Comparison of ENCODE assay signal across 7 cellular contexts in genomic region chr9:122347348-122348287, GRCh38. TPM values are rescaled to one million over a fixed set of nuclear protein-coding genes. Genes with fewer than 3 reads are reported as not detected.
DNase-seq lines count a peak whose midpoint lies in the region; FAIRE-seq and TF ChIP-seq lines count a peak whose summit lies in the region.

No MANE protein-coding gene starts in this region.

- TF ChIP-seq CTCF in endothelial cell of umbilical vein (IDR thresholded peaks at IDR 0.05; ENCODE audit: extremely low read depth in 1 of 2, insufficient read depth in 1 of 2, low read depth in 1 of 2, low read length in 2 of 2) (peak in 1 of 2 donors; percentile 7), nephron (IDR thresholded peaks at IDR 0.05; ENCODE audit: unreplicated experiment in 3 of 3) (no peak)

- H3K9ac ChIP-seq in SK-N-MC (ENCODE audit: insufficient read length), result no peak overlapping the region
- H3K9ac ChIP-seq in endothelial cell of umbilical vein (replicated peaks; ENCODE audit: extremely low read depth, insufficient read depth, low read length), result peak overlapping the region; percentile 44

- H3K79me2 ChIP-seq in endothelial cell of umbilical vein (ENCODE audit: control insufficient read depth, insufficient read depth, low read length), result no peaks in the 10 kb centered on the region

- CTCF ChIA-PET in endothelial cell of umbilical vein (lab: Charles Lee), result interaction anchor here (0.8 to 12.9 kb wide), 6 partner anchors 40 to 250 kb away, joined by 3 to 576 read pairs (median 5); partner anchors contain the start of genes MRRF and RBM18

- BruUV-seq in endothelial cell of umbilical vein (replicated peaks; lab: Mats Ljungman, UMichigan), result TSS peak; percentile 62

- H3K4me2 ChIP-seq in endothelial cell of umbilical vein (ENCODE audit: insufficient read depth, low read length), result peak overlapping the region; percentile 54

- H3K36me3 ChIP-seq in SK-N-MC (ENCODE audit: insufficient read depth, low read length) (no peaks in the 10 kb centered on the region), endothelial cell of umbilical vein (ENCODE audit: control insufficient read depth in 2 of 2, extremely low read depth in 1 of 2, insufficient read depth in 2 of 2, low read length in 2 of 2) (no peaks in the 10 kb centered on the region)

- H3K9me3 ChIP-seq in SK-N-MC (ENCODE audit: low read depth, low read length) (no peaks in the 10 kb centered on the region), endothelial cell of umbilical vein (replicated peaks; ENCODE audit: control insufficient read depth, insufficient read depth, low read length) (no peaks in the 10 kb centered on the region)

- POLR2A ChIA-PET in endothelial cell of umbilical vein (lab: Charles Lee), result no interaction called here

- peak; percentile 74 for FAIRE-seq in endothelial cell of umbilical vein (lab: Jason Lieb, UNC)

- H3K4me1 ChIP-seq in endothelial cell of umbilical vein (ENCODE audit: control insufficient read depth, extremely low read depth, insufficient read depth, low read length), result peaks cover 23% of the 10 kb centered on the region

- intact Hi-C loops in endothelial cell of umbilical vein (cut with micrococcal nuclease), result loop anchor here (1.0 to 2.0 kb wide), 6 partner anchors 12 to 119 kb away; partner anchors contain the start of genes LHX6, MRRF and RBM18

- H3K27ac ChIP-seq in SK-N-MC (no peak overlapping the region), endothelial cell of umbilical vein (ENCODE audit: insufficient read depth, low read depth, low read length) (peak overlapping the region; percentile 47)

- DNase-seq in HCEC 1CT, result peak; percentile 47
- no peak for DNase-seq in SK-N-MC (ENCODE audit: low read depth, low spot score)
- no peak for DNase-seq in endothelial cell of umbilical vein (ENCODE audit: low read depth, low spot score)
- no peak for DNase-seq in C1 segment of cervical spinal cord (lab: John Stamatoyannopoulos, UW)
- DNase-seq in medulla oblongata (ENCODE audit: extremely low spot score), result no peak
- DNase-seq in NCI-H524 treated with DMSO at 0.1 percent for 48 hours (lab: John Stamatoyannopoulos, UW), result no peak

- 0 out of 2 replicates have a peak overlapping the region, but pooled peaks have one; percentile 24 for H3K4me3 ChIP-seq in SK-N-MC
- peak overlapping the region; percentile 13 to 33 (median 21) for H3K4me3 ChIP-seq in endothelial cell of umbilical vein (replicated peaks in 1 of 3; ENCODE audit: insufficient read depth in 1 of 3, low read depth in 1 of 3, low read length in 3 of 3)

- peaks cover under 1% of the 10 kb centered on the region for H3K9me3 Mint-ChIP-seq in nephron

- H2AFZ ChIP-seq in endothelial cell of umbilical vein (ENCODE audit: low read depth, low read length), result peak overlapping the region; percentile 67

- H3K27me3 Mint-ChIP-seq in nephron (ENCODE audit: low read depth), result peaks cover 61% of the 10 kb centered on the region

- H3K36me3 Mint-ChIP-seq in nephron (ENCODE audit: low read depth), result no peaks in the 10 kb centered on the region

- H3K9me1 ChIP-seq in endothelial cell of umbilical vein (replicated peaks; ENCODE audit: control insufficient read depth, extremely low read depth, insufficient read depth, low read length), result no peaks in the 10 kb centered on the region

- no peaks in the 10 kb centered on the region for H3K27me3 ChIP-seq in endothelial cell of umbilical vein (ENCODE audit: control insufficient read depth in 2 of 2, insufficient read depth in 2 of 2, low read length in 2 of 2)

- dilution Hi-C loops in endothelial cell of umbilical vein (cut with MboI; ENCODE audit: extremely low pct_ligation_motif_present, low sequenced_read_pairs), result no loop called here

- H4K20me1 ChIP-seq in endothelial cell of umbilical vein (replicated peaks; ENCODE audit: control insufficient read depth, extremely low read depth, insufficient read depth, low read length), result no peaks in the 10 kb centered on the region

- H3K27ac Mint-ChIP-seq in nephron, result peak overlapping the region in 2 of 3 experiments; percentile 55 to 61

- peak overlapping the region; percentile 80 to 88 (median 86) for H3K4me3 Mint-ChIP-seq in nephron

- H3K4me1 Mint-ChIP-seq in nephron, result peaks cover 24% of the 10 kb centered on the region

- TF ChIP-seq POLR2A in endothelial cell of umbilical vein (IDR thresholded peaks at IDR 0.05; ENCODE audit: low read depth, low read length), result peak; percentile 33

TF ChIP-seq in endothelial cell of umbilical vein, 7 proteins besides CTCF, POLR2A, EP300 and RAD21:
- TF ChIP-seq FOS (IDR thresholded peaks at IDR 0.05; ENCODE audit: borderline replicate concordance, insufficient read depth, low read length) (no peak), JUN (IDR thresholded peaks at IDR 0.05; ENCODE audit: borderline replicate concordance, insufficient read depth, insufficient read length, low read depth) (no peak), EZH2 (IDR thresholded peaks at IDR 0.05; ENCODE audit: borderline replicate concordance, low read depth, low read length, severe bottlenecking) (no peak)

RNA-seq across cellular contexts. Expression of gene PTGS1, which starts 23.2 kb away (rescaled TPM):
- total RNA-seq in endothelial cell of umbilical vein, result 14.6 and 45.2 TPM in 2 replicates
- polyA plus RNA-seq in endothelial cell of umbilical vein, result 37.6 and 43.9 TPM in 2 replicates
- 27.8 and 31.2 TPM in 2 replicates for polyA plus RNA-seq in endothelial cell of umbilical vein (2011; cell fraction: cytosol; rRNA removed)
- 30.7 and 40.6 TPM in 2 replicates for polyA plus RNA-seq in endothelial cell of umbilical vein (2011; cell fraction: nucleus; rRNA removed)
- polyA plus RNA-seq in endothelial cell of umbilical vein (2012), result 43.2 and 61.0 TPM in 2 replicates
- 37.7 and 53.6 TPM in 2 replicates for polyA minus RNA-seq in endothelial cell of umbilical vein
- polyA minus RNA-seq in endothelial cell of umbilical vein (2011; cell fraction: cytosol; rRNA and poly(A)+ RNA removed), result 3.9 TPM
- 8.8 and 9.8 TPM in 2 replicates for polyA minus RNA-seq in endothelial cell of umbilical vein (2011; cell fraction: nucleus; rRNA and poly(A)+ RNA removed)
